ENCODE assay signal across 1 cellular context in genomic region chr1:6145864-6146410, GRCh38.
TF ChIP-seq lines count a peak whose summit lies in the region.

No MANE protein-coding gene starts in this region.

TF ChIP-seq in K562, 482 proteins besides CTCF, POLR2A, EP300 and RAD21:
- 0 out of 2 replicates have a peak, but pooled peaks have one; percentile 9 for TF ChIP-seq NFIC (IDR thresholded peaks at IDR 0.05)
- TF ChIP-seq TCF7 (IDR thresholded peaks at IDR 0.05; ENCODE audit: borderline replicate concordance), result no peak
- no peak for TF ChIP-seq ZNF318 (IDR thresholded peaks at IDR 0.05; ENCODE audit: borderline replicate concordance in 1 of 2, low read depth in 1 of 2)
- TF ChIP-seq, protein P1, sequence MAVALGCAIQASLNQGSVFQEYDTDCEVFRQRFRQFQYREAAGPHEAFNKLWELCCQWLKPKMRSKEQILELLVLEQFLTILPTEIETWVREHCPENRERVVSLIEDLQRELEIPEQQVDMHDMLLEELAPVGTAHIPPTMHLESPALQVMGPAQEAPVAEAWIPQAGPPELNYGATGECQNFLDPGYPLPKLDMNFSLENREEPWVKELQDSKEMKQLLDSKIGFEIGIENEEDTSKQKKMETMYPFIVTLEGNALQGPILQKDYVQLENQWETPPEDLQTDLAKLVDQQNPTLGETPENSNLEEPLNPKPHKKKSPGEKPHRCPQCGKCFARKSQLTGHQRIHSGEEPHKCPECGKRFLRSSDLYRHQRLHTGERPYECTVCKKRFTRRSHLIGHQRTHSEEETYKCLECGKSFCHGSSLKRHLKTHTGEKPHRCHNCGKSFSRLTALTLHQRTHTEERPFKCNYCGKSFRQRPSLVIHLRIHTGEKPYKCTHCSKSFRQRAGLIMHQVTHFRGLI (CRISPR knock-in tag; IDR thresholded peaks at IDR 0.05), result no peak
- no peak for TF ChIP-seq PHF20 (IDR thresholded peaks at IDR 0.05; ENCODE audit: partially characterized antibody)
